8 cellular contexts compared by ENCODE assay signal in the genomic region with DNA sequence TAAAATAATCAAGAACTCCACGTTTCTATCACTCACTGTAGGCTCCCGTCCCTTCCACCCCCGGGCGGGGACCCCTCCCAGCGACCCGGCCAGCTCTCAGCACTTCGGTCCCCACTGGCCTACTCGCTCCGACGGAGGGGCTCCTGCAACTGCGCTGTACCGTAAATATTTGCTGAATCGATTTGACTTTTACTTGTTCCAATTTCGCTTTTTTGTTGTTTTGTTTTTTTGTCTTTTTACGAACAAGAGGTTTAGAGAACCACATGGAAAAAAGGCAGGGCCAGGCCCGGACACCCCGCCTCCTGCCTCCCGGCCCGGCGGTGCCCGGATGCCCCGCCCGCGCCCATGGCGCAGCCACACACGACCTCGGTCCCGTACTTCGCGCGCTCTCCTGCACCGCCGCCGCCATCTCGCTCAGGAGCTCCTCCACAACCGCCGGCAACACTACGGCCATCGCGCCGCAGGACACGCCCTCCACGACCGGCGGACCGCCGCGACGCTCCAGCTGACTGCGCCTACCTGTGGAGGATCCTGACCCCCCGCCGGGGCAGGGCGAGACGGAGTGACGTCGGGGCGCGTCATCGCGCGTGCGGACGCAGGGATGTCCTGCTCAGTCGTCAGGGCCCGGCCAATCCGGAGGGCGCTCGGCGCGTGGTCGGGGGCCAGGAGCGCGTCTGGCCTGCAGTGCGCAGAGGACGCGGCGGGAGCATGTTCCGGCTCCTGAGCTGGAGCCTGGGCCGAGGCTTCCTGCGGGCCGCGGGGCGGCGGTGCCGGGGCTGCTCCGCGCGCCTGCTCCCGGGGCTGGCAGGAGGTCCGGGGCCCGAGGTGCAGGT. TPM values are rescaled to one million over a fixed set of nuclear protein-coding genes. Genes with fewer than 3 reads are reported as not detected.
DNase-seq lines count a peak whose midpoint lies in the region; ATAC-seq and TF ChIP-seq lines count a peak whose summit lies in the region.

A gene with protein sequence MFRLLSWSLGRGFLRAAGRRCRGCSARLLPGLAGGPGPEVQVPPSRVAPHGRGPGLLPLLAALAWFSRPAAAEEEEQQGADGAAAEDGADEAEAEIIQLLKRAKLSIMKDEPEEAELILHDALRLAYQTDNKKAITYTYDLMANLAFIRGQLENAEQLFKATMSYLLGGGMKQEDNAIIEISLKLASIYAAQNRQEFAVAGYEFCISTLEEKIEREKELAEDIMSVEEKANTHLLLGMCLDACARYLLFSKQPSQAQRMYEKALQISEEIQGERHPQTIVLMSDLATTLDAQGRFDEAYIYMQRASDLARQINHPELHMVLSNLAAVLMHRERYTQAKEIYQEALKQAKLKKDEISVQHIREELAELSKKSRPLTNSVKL (plus strand): TSS at position 684 of the 833 bp plus-strand sequence. CDS start 25 bp downstream, at position 709.
Gene ZSWIM7, minus strand, starts transcription at position 564 of the 833 bp plus-strand sequence. Its CDS starts 110 bp downstream, at position 454.

- H3K4me3 ChIP-seq in suprapubic skin, result peak within 1 kb of the TSS; percentile 78

- H3K36me3 ChIP-seq in suprapubic skin, result peaks cover 34% of the 10 kb centered on the region

- no peak for TF ChIP-seq CTCF in suprapubic skin (IDR thresholded peaks at IDR 0.05)

- peak; percentile 97 for TF ChIP-seq POLR2A in GM10847 (IDR thresholded peaks at IDR 0.05; ENCODE audit: extremely low read depth, insufficient read length)
- peak; percentile 59 to 87 for TF ChIP-seq POLR2A in suprapubic skin (IDR thresholded peaks at IDR 0.05)

- no peaks in the 10 kb centered on the region for H3K27me3 ChIP-seq in suprapubic skin

- peak within 1 kb of the TSS; percentile 93 to 97 for H3K27ac Mint-ChIP-seq in activated naive CD4-positive, alpha-beta T cell treated with anti-CD3 and anti-CD28 coated beads, Interleukin-2, amount 50 U/mL, for 72 hours

- H3K9me3 ChIP-seq in suprapubic skin, result no peaks in the 10 kb centered on the region

- ATAC-seq in HG02623 (IDR thresholded peaks at IDR 0.05; ENCODE audit: unreplicated experiment), result peak; percentile 89
- peak; percentile 94 for ATAC-seq in SK-N-SH treated with all-trans-retinoic acid at 6 μM for 48 hours
- ATAC-seq in activated naive CD4-positive, alpha-beta T cell treated with anti-CD3 and anti-CD28 coated beads, Interleukin-2, amount 50 U/mL, for 72 hours, result peak; percentile 93 to 94

- DNase-seq in NCI-H1092 treated with DMSO at 0.1 percent for 48 hours (lab: John Stamatoyannopoulos, UW), result peak; percentile 86
- DNase-seq in activated naive CD4-positive, alpha-beta T cell treated with anti-CD3 and anti-CD28 coated beads, Interleukin-2, amount 50 U/mL, for 72 hours (ENCODE audit: low spot score in 2 of 2), result peak; percentile 92 to 97
- DNase-seq in glomerular endothelial cell (ENCODE audit: extremely low read depth, low read depth, low spot score), result no peak
- peak; percentile 93 for DNase-seq in occipital lobe (lab: John Stamatoyannopoulos, UW)
- DNase-seq in suprapubic skin (ENCODE audit: low spot score in 2 of 2), result peak; percentile 96 to 98

- TF ChIP-seq EP300 in suprapubic skin (IDR thresholded peaks at IDR 0.05), result peak; percentile 52

- H3K27ac ChIP-seq in suprapubic skin, result peak within 1 kb of the TSS; percentile 95

- H3K4me1 ChIP-seq in suprapubic skin, result peaks cover 29% of the 10 kb centered on the region

- under 1% methylated on average over 37 of the region's 91 CpGs for WGBS in suprapubic skin

- H3K9me3 Mint-ChIP-seq in activated naive CD4-positive, alpha-beta T cell treated with anti-CD3 and anti-CD28 coated beads, Interleukin-2, amount 50 U/mL, for 72 hours, result peaks cover 0 to 5% of the 10 kb centered on the region in 2 donors

- peaks cover 25 to 38% of the 10 kb centered on the region in 2 donors for H3K36me3 Mint-ChIP-seq in activated naive CD4-positive, alpha-beta T cell treated with anti-CD3 and anti-CD28 coated beads, Interleukin-2, amount 50 U/mL, for 72 hours

TF ChIP-seq in SK-N-SH treated with all-trans-retinoic acid at 6 μM for 48 hours, 23 proteins besides CTCF, POLR2A, EP300 and RAD21:
- TF ChIP-seq ZC3H10 (CRISPR knock-in tag; IDR thresholded peaks at IDR 0.05) (0 out of 2 replicates have a peak, but pooled peaks have one; percentile 37), ISL1 (CRISPR knock-in tag; IDR thresholded peaks at IDR 0.05) (no peak), POU6F1 (CRISPR knock-in tag; IDR thresholded peaks at IDR 0.05; ENCODE audit: borderline replicate concordance, low read depth) (no peak), ZFP3 (CRISPR knock-in tag; IDR thresholded peaks at IDR 0.05) (peak; percentile 93), SNAI2 (CRISPR knock-in tag; IDR thresholded peaks at IDR 0.05) (no peak)
TF ChIP-seq in SK-N-SH treated with all-trans-retinoic acid at 6 μM for 48 hours: peak in this region for 2.

RNA-seq across cellular contexts. Expression of the first gene that starts in this region (rescaled TPM):
- total RNA-seq in activated naive CD4-positive, alpha-beta T cell treated with anti-CD3 and anti-CD28 coated beads, Interleukin-2, amount 50 U/mL, for 72 hours, result 10 to 100 TPM; 27.3 to 29.4 TPM
- total RNA-seq in glomerular endothelial cell (46.4 and 61.1 TPM in 2 replicates), occipital lobe (36.8 TPM), suprapubic skin (10 to 100 TPM; 42.6 to 72.6 (median 48.7) TPM)

RNA-seq across cellular contexts. Expression of gene ZSWIM7, which starts in this region (rescaled TPM):
- 10 to 100 TPM in 1 of 2 donors, 1 to 10 TPM in 1; 8.8 to 26.2 TPM for total RNA-seq in activated naive CD4-positive, alpha-beta T cell treated with anti-CD3 and anti-CD28 coated beads, Interleukin-2, amount 50 U/mL, for 72 hours
- total RNA-seq in glomerular endothelial cell (17.4 and 24.3 TPM in 2 replicates), occipital lobe (15.6 TPM), suprapubic skin (10 to 100 TPM in 3 of 4 donors, 1 to 10 TPM in 1; 9.1 to 15.4 (median 12.5) TPM)
